7 cellular contexts compared by ENCODE assay signal in genomic region chr20:53642196-53643030, GRCh38. TPM values are rescaled to one million over a fixed set of nuclear protein-coding genes. Genes with fewer than 3 reads are reported as not detected.
DNase-seq lines count a peak whose midpoint lies in the region; ATAC-seq and TF ChIP-seq lines count a peak whose summit lies in the region.

No MANE protein-coding gene starts in this region.

- H3K4me1 ChIP-seq in gastroesophageal sphincter (peaks cover 0 to 16% (median 6%) of the 10 kb centered on the region in 3 donors), Karpas-422 (ENCODE audit: low read length) (no peaks in the 10 kb centered on the region)

- no peaks in the 10 kb centered on the region for H3K9me3 ChIP-seq in gastroesophageal sphincter
- no peaks in the 10 kb centered on the region for H3K9me3 ChIP-seq in Karpas-422 (ENCODE audit: low read length)

- H4K20me1 ChIP-seq in Karpas-422 (ENCODE audit: insufficient read depth, low read depth, low read length), result no peaks in the 10 kb centered on the region

- no peak for TF ChIP-seq CTCF in gastroesophageal sphincter (IDR thresholded peaks at IDR 0.05)

- no peaks in the 10 kb centered on the region for H3K36me3 Mint-ChIP-seq in activated T-cell treated with anti-CD3 and anti-CD28 coated beads, Interleukin-2, amount 50 U/mL, for 4 hours (ENCODE audit: insufficient read depth)

- H3K4me3 Mint-ChIP-seq in activated T-cell treated with anti-CD3 and anti-CD28 coated beads, Interleukin-2, amount 50 U/mL, for 4 hours, result peak overlapping the region; percentile 69

- H3K36me3 ChIP-seq in gastroesophageal sphincter (no peaks in the 10 kb centered on the region), Karpas-422 (ENCODE audit: insufficient read depth, low read length) (no peaks in the 10 kb centered on the region)

- WGBS in gastroesophageal sphincter (ENCODE audit: low coverage in 1 of 2), 2 donors, result 24 to 55% methylated on average over 4 to 15 of the region's 17 CpGs

- peaks cover 46% of the 10 kb centered on the region for H3K4me1 Mint-ChIP-seq in activated T-cell treated with anti-CD3 and anti-CD28 coated beads, Interleukin-2, amount 50 U/mL, for 4 hours (ENCODE audit: low read depth)

- H3K9ac ChIP-seq in Karpas-422 (ENCODE audit: low read length), result no peak overlapping the region

- H3K9me2 ChIP-seq in Karpas-422 (replicated peaks; ENCODE audit: insufficient read depth, low read length), result no peaks in the 10 kb centered on the region

- no peak overlapping the region for H2AFZ ChIP-seq in Karpas-422 (ENCODE audit: low read length)

- peak; percentile 51 for ATAC-seq in GM18868 (IDR thresholded peaks at IDR 0.05; ENCODE audit: unreplicated experiment)
- ATAC-seq in HG02885 (IDR thresholded peaks at IDR 0.05; ENCODE audit: poor library complexity, unreplicated experiment), result peak; percentile 63
- ATAC-seq in activated T-cell treated with anti-CD3 and anti-CD28 coated beads, Interleukin-2, amount 50 U/mL, for 4 hours, result peak; percentile 60 to 61
- ATAC-seq in gastroesophageal sphincter, result peak; percentile 79

- DNase-seq in NOMO-1 treated with dmso at 0.1 percent for 144 hours (lab: John Stamatoyannopoulos, UW; ENCODE audit: unreplicated experiment), result peak; percentile 92
- DNase-seq in activated T-cell treated with anti-CD3 and anti-CD28 coated beads, Interleukin-2, amount 50 U/mL, for 4 hours, result peak; percentile 17
- peak; percentile 80 for DNase-seq in renal cortical epithelial cell (ENCODE audit: low read depth)
- DNase-seq in Karpas-422, result no peak

- peak overlapping the region in 3 of 4 donors; percentile 21 to 55 (median 45) for H3K27ac ChIP-seq in gastroesophageal sphincter
- no peak overlapping the region for H3K27ac ChIP-seq in Karpas-422 (ENCODE audit: low read length)

- no peaks in the 10 kb centered on the region for H3K9me3 Mint-ChIP-seq in activated T-cell treated with anti-CD3 and anti-CD28 coated beads, Interleukin-2, amount 50 U/mL, for 4 hours

- H3K4me3 ChIP-seq in gastroesophageal sphincter (no peak overlapping the region), Karpas-422 (ENCODE audit: low read length) (no peak overlapping the region)

- H3K4me2 ChIP-seq in Karpas-422 (ENCODE audit: low read depth, low read length, poor library complexity, severe bottlenecking), result no peak overlapping the region

- no peak for TF ChIP-seq POLR2A in gastroesophageal sphincter (IDR thresholded peaks at IDR 0.05)

- H3K79me2 ChIP-seq in Karpas-422 (ENCODE audit: low read length), result no peaks in the 10 kb centered on the region

- TF ChIP-seq EP300 in gastroesophageal sphincter (IDR thresholded peaks at IDR 0.05), result no peak

- H3K27me3 ChIP-seq in gastroesophageal sphincter (no peaks in the 10 kb centered on the region), Karpas-422 (ENCODE audit: low read length) (no peaks in the 10 kb centered on the region)

- no peaks in the 10 kb centered on the region for H3K27me3 Mint-ChIP-seq in activated T-cell treated with anti-CD3 and anti-CD28 coated beads, Interleukin-2, amount 50 U/mL, for 4 hours (ENCODE audit: low read depth)

RNA-seq across cellular contexts. Expression of gene ZNF217, which starts 48.8 kb away (rescaled TPM):
- total RNA-seq in activated T-cell treated with anti-CD3 and anti-CD28 coated beads, Interleukin-2, amount 50 U/mL, for 4 hours, result 10 to 100 TPM; 25.9 to 27.8 (median 26.4) TPM
- total RNA-seq in gastroesophageal sphincter (10 to 100 TPM; 11.8 to 18.7 (median 15.1) TPM), renal cortical epithelial cell (49.4 and 55.0 TPM in 2 replicates)
- total RNA-seq in Karpas-422 (2014; rRNA removed; shearing (Covaris generic); ENCODE audit: low replicate concordance), result 1.5 and 2.2 TPM in 2 replicates
